ENCODE assay signal across 24 cellular contexts in the genomic region with DNA sequence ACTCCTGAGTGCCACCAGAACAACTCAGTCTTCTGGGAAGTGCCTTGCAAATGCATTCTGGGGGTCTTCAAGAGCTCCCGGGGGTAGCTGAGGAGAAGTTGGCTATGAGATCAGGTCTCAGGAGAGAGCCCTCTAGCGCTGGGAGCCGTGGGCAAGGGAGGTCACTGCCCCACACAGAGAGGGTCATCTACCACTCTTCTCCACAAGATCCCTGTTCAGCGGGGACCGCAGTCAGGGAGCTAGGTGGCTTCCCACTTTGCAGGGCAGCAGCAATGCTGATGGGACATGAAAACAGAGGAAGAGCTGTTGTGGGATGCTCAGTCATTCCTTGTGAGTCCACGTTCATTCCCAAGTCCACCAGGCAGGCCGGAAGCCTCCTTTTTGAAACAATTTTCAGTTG.
"Had no signal": no experiment of that assay in that cellular context is flagged by ENCODE, and none has a peak within 500 bp of the region (broad histone marks: within the 10 kb centered on the region; RNA-seq: fewer than 3 reads in every experiment).

No MANE protein-coding gene starts in this region.

- H3K27ac Mint-ChIP-seq: activated CD4-positive, alpha-beta T cell treated with anti-CD3 and anti-CD28 coated beads for 36 hours; activated CD8-positive, alpha-beta T cell treated with anti-CD3 and anti-CD28 coated beads for 36 hours; activated naive CD8-positive, alpha-beta T cell treated with anti-CD3 and anti-CD28 coated beads, Interleukin-2, amount 50 U/mL, for 24 hours; activated T-cell treated with anti-CD3 and anti-CD28 coated beads, Interleukin-2, amount 50 U/mL, for 72 hours; dendritic cell treated with granulocyte-macrophage colony-stimulating factor and Interleukin-4, amounts not matched to agents 40 ng/mL and 50 ng/mL, for 4 days; immature natural killer cell; nephron; WTC11 had no signal

- H3K27ac ChIP-seq: foreskin keratinocyte, parathyroid adenoma, right lobe of liver, SJSA1, thyroid gland had no signal

- H3K36me3 Mint-ChIP-seq: immature natural killer cell, WTC11 had no signal

- H3K9me3 Mint-ChIP-seq: activated CD8-positive, alpha-beta T cell treated with anti-CD3 and anti-CD28 coated beads for 36 hours; activated naive CD8-positive, alpha-beta T cell treated with anti-CD3 and anti-CD28 coated beads, Interleukin-2, amount 50 U/mL, for 24 hours; activated T-cell treated with anti-CD3 and anti-CD28 coated beads, Interleukin-2, amount 50 U/mL, for 72 hours; WTC11 had no signal

- H3K4me1 Mint-ChIP-seq: activated CD4-positive, alpha-beta T cell treated with anti-CD3 and anti-CD28 coated beads for 36 hours; activated naive CD8-positive, alpha-beta T cell treated with anti-CD3 and anti-CD28 coated beads, Interleukin-2, amount 50 U/mL, for 24 hours; immature natural killer cell had no signal

- H3K4me3 Mint-ChIP-seq: activated CD4-positive, alpha-beta T cell treated with anti-CD3 and anti-CD28 coated beads for 36 hours; activated CD8-positive, alpha-beta T cell treated with anti-CD3 and anti-CD28 coated beads for 36 hours; activated naive CD8-positive, alpha-beta T cell treated with anti-CD3 and anti-CD28 coated beads, Interleukin-2, amount 50 U/mL, for 24 hours; activated T-cell treated with anti-CD3 and anti-CD28 coated beads, Interleukin-2, amount 50 U/mL, for 72 hours; dendritic cell treated with granulocyte-macrophage colony-stimulating factor and Interleukin-4, amounts not matched to agents 40 ng/mL and 50 ng/mL, for 4 days; immature natural killer cell; nephron; WTC11 had no signal

- H3K4me1 ChIP-seq: foreskin keratinocyte, parathyroid adenoma, right lobe of liver, SJSA1, thyroid gland had no signal

- DNase-seq: activated CD4-positive, alpha-beta T cell treated with anti-CD3 and anti-CD28 coated beads for 36 hours; activated CD8-positive, alpha-beta T cell treated with anti-CD3 and anti-CD28 coated beads for 36 hours; activated gamma-delta T cell; activated naive CD4-positive, alpha-beta T cell treated with anti-CD3 and anti-CD28 coated beads, Interleukin-2, amount 50 U/mL, for 16 hours; activated naive CD8-positive, alpha-beta T cell treated with anti-CD3 and anti-CD28 coated beads, Interleukin-2, amount 50 U/mL, for 24 hours; activated T-cell treated with anti-CD3 and anti-CD28 coated beads, Interleukin-2, amount 50 U/mL, for 72 hours; effector CD8-positive, alpha-beta T cell; foreskin keratinocyte; immature natural killer cell; kidney glomerular epithelial cell; left ventricle myocardium superior; mammary epithelial cell; stimulated activated CD4-positive, alpha-beta T cell treated with anti-CD3 and anti-CD28 coated beads, Interleukin-2, amount 100 ng/mL, for 48 hours; stimulated activated naive CD4-positive, alpha-beta T cell treated with Interleukin-2 at 50 U/mL for 16 hours; T-helper 9 cell; thyroid gland had no signal

- H3K36me3 ChIP-seq: right lobe of liver, SJSA1, thyroid gland, uterus had no signal

- H3K27me3 ChIP-seq: right lobe of liver, SJSA1, thyroid gland, uterus had no signal

- H3K9me3 ChIP-seq: right lobe of liver, SJSA1, thyroid gland, uterus had no signal

- ATAC-seq: activated CD4-positive, alpha-beta T cell treated with anti-CD3 and anti-CD28 coated beads for 36 hours; activated CD8-positive, alpha-beta T cell treated with anti-CD3 and anti-CD28 coated beads for 36 hours; activated naive CD8-positive, alpha-beta T cell treated with anti-CD3 and anti-CD28 coated beads, Interleukin-2, amount 50 U/mL, for 24 hours; activated T-cell treated with anti-CD3 and anti-CD28 coated beads, Interleukin-2, amount 50 U/mL, for 72 hours; foreskin keratinocyte; left ventricle myocardium superior; right lobe of liver; WTC11 had no signal

- H3K4me3 ChIP-seq: right lobe of liver, SJSA1, smooth muscle cell, thyroid gland, uterus had no signal
